1 cellular context compared by ENCODE assay signal in the genomic region with DNA sequence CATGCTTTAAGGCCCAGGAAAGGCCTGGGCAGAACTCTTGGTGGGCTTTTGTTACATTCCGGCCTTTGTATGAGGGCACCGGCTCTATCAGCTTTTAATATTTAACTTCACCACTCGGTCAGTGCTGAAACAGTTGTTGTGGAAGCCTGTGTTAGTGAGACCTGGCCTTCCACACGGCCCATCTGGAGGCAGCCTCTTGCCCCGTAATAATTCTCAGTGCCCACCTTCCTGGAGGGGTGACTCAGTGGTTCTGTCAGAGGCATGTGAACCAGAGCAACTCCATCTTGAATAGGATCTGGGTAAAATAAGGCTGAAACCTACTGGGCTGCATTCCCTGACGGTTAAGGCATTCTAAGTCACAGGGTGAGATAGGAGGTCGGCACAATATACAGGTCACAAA.
A peak's percentile ranks its signal among the peaks of the same experiment; 100 is the strongest.
TF ChIP-seq lines count a peak whose summit lies in the region.

No MANE protein-coding gene starts in this region.

TF ChIP-seq in K562, 482 proteins besides CTCF, POLR2A, EP300 and RAD21 (continued from another document):
- TF ChIP-seq ZNF512 (tag; IDR thresholded peaks at IDR 0.05) (no peak), E2F3 (CRISPR knock-in tag; IDR thresholded peaks at IDR 0.05) (0 out of 2 replicates have a peak, but pooled peaks have one; percentile 52), RFX7 (CRISPR knock-in tag; IDR thresholded peaks at IDR 0.05) (no peak), PCBP1 (IDR thresholded peaks at IDR 0.05; ENCODE audit: low read depth, low read length, poor library complexity, severe bottlenecking) (no peak), EWSR1 (IDR thresholded peaks at IDR 0.05; ENCODE audit: borderline replicate concordance, low read depth, partially characterized antibody) (no peak), ZNF3 (CRISPR knock-in tag; IDR thresholded peaks at IDR 0.05) (no peak), ZNF644 (tag; IDR thresholded peaks at IDR 0.05; ENCODE audit: low read depth) (no peak), ZNF41 (CRISPR knock-in tag; conservative IDR thresholded peaks at IDR 0.05) (peak; percentile 53; the same call in 1 of the 2 replicates), ZNF695 (CRISPR knock-in tag; IDR thresholded peaks at IDR 0.05) (no peak), BCL6 (CRISPR knock-in tag; IDR thresholded peaks at IDR 0.05) (0 out of 2 replicates have a peak, but pooled peaks have one; percentile 75), SIRT6 (IDR thresholded peaks at IDR 0.05; ENCODE audit: low read depth, low read length) (no peak), ZNF584 (CRISPR knock-in tag; IDR thresholded peaks at IDR 0.05; ENCODE audit: low read depth) (peak; percentile 75; the same call in 1 of the 2 replicates), CBX1 (IDR thresholded peaks at IDR 0.05; ENCODE audit: low read depth) (no peak)
- TF ChIP-seq, protein P1, sequence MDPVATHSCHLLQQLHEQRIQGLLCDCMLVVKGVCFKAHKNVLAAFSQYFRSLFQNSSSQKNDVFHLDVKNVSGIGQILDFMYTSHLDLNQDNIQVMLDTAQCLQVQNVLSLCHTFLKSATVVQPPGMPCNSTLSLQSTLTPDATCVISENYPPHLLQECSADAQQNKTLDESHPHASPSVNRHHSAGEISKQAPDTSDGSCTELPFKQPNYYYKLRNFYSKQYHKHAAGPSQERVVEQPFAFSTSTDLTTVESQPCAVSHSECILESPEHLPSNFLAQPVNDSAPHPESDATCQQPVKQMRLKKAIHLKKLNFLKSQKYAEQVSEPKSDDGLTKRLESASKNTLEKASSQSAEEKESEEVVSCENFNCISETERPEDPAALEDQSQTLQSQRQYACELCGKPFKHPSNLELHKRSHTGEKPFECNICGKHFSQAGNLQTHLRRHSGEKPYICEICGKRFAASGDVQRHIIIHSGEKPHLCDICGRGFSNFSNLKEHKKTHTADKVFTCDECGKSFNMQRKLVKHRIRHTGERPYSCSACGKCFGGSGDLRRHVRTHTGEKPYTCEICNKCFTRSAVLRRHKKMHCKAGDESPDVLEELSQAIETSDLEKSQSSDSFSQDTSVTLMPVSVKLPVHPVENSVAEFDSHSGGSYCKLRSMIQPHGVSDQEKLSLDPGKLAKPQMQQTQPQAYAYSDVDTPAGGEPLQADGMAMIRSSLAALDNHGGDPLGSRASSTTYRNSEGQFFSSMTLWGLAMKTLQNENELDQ (CRISPR knock-in tag; IDR thresholded peaks at IDR 0.05; ENCODE audit: borderline replicate concordance) = no peak
- TF ChIP-seq, protein P2, sequence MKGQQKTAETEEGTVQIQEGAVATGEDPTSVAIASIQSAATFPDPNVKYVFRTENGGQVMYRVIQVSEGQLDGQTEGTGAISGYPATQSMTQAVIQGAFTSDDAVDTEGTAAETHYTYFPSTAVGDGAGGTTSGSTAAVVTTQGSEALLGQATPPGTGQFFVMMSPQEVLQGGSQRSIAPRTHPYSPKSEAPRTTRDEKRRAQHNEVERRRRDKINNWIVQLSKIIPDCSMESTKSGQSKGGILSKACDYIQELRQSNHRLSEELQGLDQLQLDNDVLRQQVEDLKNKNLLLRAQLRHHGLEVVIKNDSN (CRISPR knock-in tag; IDR thresholded peaks at IDR 0.05) = no peak
- TF ChIP-seq, protein P3, sequence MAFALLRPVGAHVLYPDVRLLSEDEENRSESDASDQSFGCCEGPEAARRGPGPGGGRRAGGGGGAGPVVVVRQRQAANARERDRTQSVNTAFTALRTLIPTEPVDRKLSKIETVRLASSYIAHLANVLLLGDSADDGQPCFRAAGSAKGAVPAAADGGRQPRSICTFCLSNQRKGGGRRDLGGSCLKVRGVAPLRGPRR (CRISPR knock-in tag; IDR thresholded peaks at IDR 0.05) = no peak
